ENCODE assay signal across 24 cellular contexts in genomic region chr7:32522746-32523145, GRCh38. TPM values are rescaled to one million over a fixed set of nuclear protein-coding genes. Genes with fewer than 3 reads are reported as not detected.
DNase-seq lines count a peak whose midpoint lies in the region; ATAC-seq, FAIRE-seq and TF ChIP-seq lines count a peak whose summit lies in the region.
"Had no signal": no experiment of that assay in that cellular context is flagged by ENCODE, and none has a peak within 500 bp of the region (broad histone marks: within the 10 kb centered on the region; RNA-seq: fewer than 3 reads in every experiment).

No MANE protein-coding gene starts in this region.

- peak overlapping the region; percentile 6 for H3K27ac Mint-ChIP-seq in activated naive CD4-positive, alpha-beta T cell treated with anti-CD3 and anti-CD28 coated beads, Interleukin-2, amount 10 ng/mL, durations not matched to agents 7 days and 5 days
- H3K27ac Mint-ChIP-seq: CD14-positive monocyte, HFFc6 had no signal

- TF ChIP-seq CTCF in K562 (IDR thresholded peaks at IDR 0.05 in 2 of 3, conservative IDR thresholded peaks at IDR 0.05 in 1 of 3; ENCODE audit: insufficient read depth in 2 of 3, low read depth in 1 of 3, low read length in 3 of 3) (no peak), esophagus muscularis mucosa (IDR thresholded peaks at IDR 0.05) (no peak)

- peaks cover 40% of the 10 kb centered on the region for H3K79me2 ChIP-seq in K562 (ENCODE audit: control insufficient read depth, insufficient read depth, low read length)

- no peak for DNase-seq in activated naive CD4-positive, alpha-beta T cell treated with anti-CD3 and anti-CD28 coated beads, Interleukin-2, amount 10 ng/mL, durations not matched to agents 7 days and 5 days
- no peak for DNase-seq in activated naive CD4-positive, alpha-beta T cell (lab: John Stamatoyannopoulos, UW)
- no peak for DNase-seq in K562 (ENCODE audit: extremely low read depth in 1 of 4, low spot score in 3 of 4)
- DNase-seq in esophagus muscularis mucosa (ENCODE audit: extremely low spot score), result peak; percentile 21
- no peak for DNase-seq in CD1c-positive myeloid dendritic cell (ENCODE audit: extremely low spot score)
- DNase-seq: 8988T; ACHN; AML-193; BE2C; Calu3; CD4-positive, alpha-beta memory T cell; COR-L47; DMS53; DMS79 treated with DMSO at 0.1 percent for 48 hours; GF-D8; GOT3; HFFc6 had no signal

- no peaks in the 10 kb centered on the region for H3K9me1 ChIP-seq in K562 (ENCODE audit: control insufficient read depth, insufficient read depth, low read length)

- no peak for TF ChIP-seq EP300 in K562 (IDR thresholded peaks at IDR 0.05; ENCODE audit: low read length)
- no peak for TF ChIP-seq EP300 in esophagus muscularis mucosa (IDR thresholded peaks at IDR 0.05)

- POLR2A ChIA-PET in K562 (lab: Yijun Ruan, JAX), result no interaction called here

- H3K27me3 Mint-ChIP-seq in activated naive CD4-positive, alpha-beta T cell treated with anti-CD3 and anti-CD28 coated beads, Interleukin-2, amount 10 ng/mL, durations not matched to agents 7 days and 5 days, result no peaks in the 10 kb centered on the region
- H3K27me3 Mint-ChIP-seq: CD4-positive, alpha-beta memory T cell had no signal

- in situ Hi-C loops in K562 (cut with MboI), result no loop called here

- H3K9me3 Mint-ChIP-seq in activated naive CD4-positive, alpha-beta T cell treated with anti-CD3 and anti-CD28 coated beads, Interleukin-2, amount 10 ng/mL, durations not matched to agents 7 days and 5 days, result peaks cover 32% of the 10 kb centered on the region

- peaks cover 42% of the 10 kb centered on the region for H3K36me3 Mint-ChIP-seq in activated naive CD4-positive, alpha-beta T cell treated with anti-CD3 and anti-CD28 coated beads, Interleukin-2, amount 10 ng/mL, durations not matched to agents 7 days and 5 days

- H3K27me3 ChIP-seq in K562 (ENCODE audit: control insufficient read depth in 2 of 2, insufficient read depth in 2 of 2, low read length in 2 of 2) (no peaks in the 10 kb centered on the region), esophagus muscularis mucosa (no peaks in the 10 kb centered on the region)
- H3K27me3 ChIP-seq: BE2C; BLaER1 treated with 17β-estradiol and CSF1 and Interleukin-3, amounts not matched to agents 10 nM and 100 nM had no signal

- BruUV-seq in K562 (replicated peaks; lab: Mats Ljungman, UMichigan), result no TSS peak

- H3K9me3 ChIP-seq in K562 (replicated peaks; ENCODE audit: control insufficient read depth, insufficient read depth, low read depth, low read length) (peaks cover 15% of the 10 kb centered on the region), esophagus muscularis mucosa (no peaks in the 10 kb centered on the region)

- H3K4me3 ChIP-seq in K562 (no peak overlapping the region), esophagus muscularis mucosa (no peak overlapping the region)
- H3K4me3 ChIP-seq: A549, HAP-1 had no signal

- H3K9ac ChIP-seq in K562 (ENCODE audit: insufficient read depth in 1 of 2, low read depth in 2 of 2, low read length in 2 of 2), result no peak overlapping the region
- H3K9ac ChIP-seq: BLaER1 treated with 17β-estradiol and CSF1 and Interleukin-3, amounts not matched to agents 10 nM and 100 nM had no signal

- H3K27ac ChIP-seq in K562 (ENCODE audit: extremely low read depth, low read depth, low read length) (no peak overlapping the region), esophagus muscularis mucosa (replicated peaks in 1 of 4) (no peak overlapping the region)
- H3K27ac ChIP-seq: A549; BLaER1 treated with 17β-estradiol and CSF1 and Interleukin-3, amounts not matched to agents 10 nM and 100 nM had no signal

- TF ChIP-seq RAD21 in K562 (CRISPR knock-in tag; conservative IDR thresholded peaks at IDR 0.05 in 1 of 2, IDR thresholded peaks at IDR 0.05 in 1 of 2), result no peak

- no peak for FAIRE-seq in K562 (lab: Jason Lieb, UNC)
- FAIRE-seq: A549, GM12891, H54 had no signal

- intact Hi-C loops in K562 (cut with micrococcal nuclease) (no loop called here), esophagus muscularis mucosa (cut with DNase I) (no loop called here)

- 81% methylated on average over 5 of the region's 5 CpGs for WGBS in K562 (ENCODE audit: insufficient coverage, low coverage, missing lambda C conversion rate)
- WGBS in esophagus muscularis mucosa, result 100% methylated on average over 5 of the region's 5 CpGs

- H3K4me3 Mint-ChIP-seq in activated naive CD4-positive, alpha-beta T cell treated with anti-CD3 and anti-CD28 coated beads, Interleukin-2, amount 10 ng/mL, durations not matched to agents 7 days and 5 days, result no peak overlapping the region
- H3K4me3 Mint-ChIP-seq: CD14-positive monocyte; CD4-positive, alpha-beta memory T cell; HFFc6 had no signal

- TF ChIP-seq POLR2A in K562 (conservative IDR thresholded peaks at IDR 0.05), result no peak
- TF ChIP-seq POLR2A in esophagus muscularis mucosa (IDR thresholded peaks at IDR 0.05; ENCODE audit: low read depth), result no peak

- CTCF ChIA-PET in activated naive CD4-positive, alpha-beta T cell treated with anti-CD3 and anti-CD28 coated beads, Interleukin-2, amount 10 ng/mL, durations not matched to agents 7 days and 5 days (lab: Charles Lee), result no interaction called here
- CTCF ChIA-PET in K562 (lab: Yijun Ruan, JAX; ENCODE audit: low intra/inter-chr PET ratio), result no interaction called here

- H3K4me1 Mint-ChIP-seq in activated naive CD4-positive, alpha-beta T cell treated with anti-CD3 and anti-CD28 coated beads, Interleukin-2, amount 10 ng/mL, durations not matched to agents 7 days and 5 days, result no peaks in the 10 kb centered on the region
- H3K4me1 Mint-ChIP-seq: CD14-positive monocyte had no signal

- no peak overlapping the region for H3K4me2 ChIP-seq in K562 (ENCODE audit: insufficient read depth, low read length)
- H3K4me2 ChIP-seq: A549; BLaER1 treated with 17β-estradiol and CSF1 and Interleukin-3, amounts not matched to agents 10 nM and 100 nM had no signal

- ATAC-seq in K562 (no peak), GM18873 (IDR thresholded peaks at IDR 0.05; ENCODE audit: low FRiP score, unreplicated experiment) (no peak)
- ATAC-seq: A549 had no signal

- H4K20me1 ChIP-seq in K562 (replicated peaks; ENCODE audit: control insufficient read depth, insufficient read depth, low read length), result no peaks in the 10 kb centered on the region

- H3K4me1 ChIP-seq in K562 (replicated peaks in 1 of 2; ENCODE audit: control insufficient read depth in 2 of 2, insufficient read depth in 2 of 2, low read length in 2 of 2) (no peaks in the 10 kb centered on the region), esophagus muscularis mucosa (peaks cover 0 to 13% (median 6%) of the 10 kb centered on the region in 4 donors)
- H3K4me1 ChIP-seq: A549; BE2C; BLaER1 treated with 17β-estradiol and CSF1 and Interleukin-3, amounts not matched to agents 10 nM and 100 nM had no signal

- H3K36me3 ChIP-seq in K562 (ENCODE audit: control insufficient read depth, insufficient read depth, low read length) (peaks cover 8% of the 10 kb centered on the region; the same call in 1 of the 3 replicates), esophagus muscularis mucosa (no peaks in the 10 kb centered on the region)
- H3K36me3 ChIP-seq: BE2C, HAP-1 had no signal

- no peak overlapping the region for H2AFZ ChIP-seq in K562 (ENCODE audit: low read depth, low read length)

TF ChIP-seq in K562, 482 proteins besides CTCF, POLR2A, EP300 and RAD21 (continues in another document):
- peak; percentile 75 for TF ChIP-seq ZFP36 (IDR thresholded peaks at IDR 0.05; ENCODE audit: low read depth, low read length, partially characterized antibody)

RNA-seq across cellular contexts. Expression of gene AVL9, which starts 27.5 kb away (rescaled TPM):
- total RNA-seq in K562 (2011; cell fraction: chromatin; rRNA removed; ENCODE audit: low replicate concordance), result 75.7 and 129 TPM in 2 replicates
- 28.3 and 31.5 TPM in 2 replicates for total RNA-seq in K562 (2011; cell fraction: nucleolus; rRNA removed)
- total RNA-seq in K562 (2011; cell fraction: nucleoplasm; rRNA removed), result 48.5 and 80.2 TPM in 2 replicates
- total RNA-seq in K562 (2014; rRNA removed) (31.0 and 33.4 TPM in 2 replicates), K562 (2014; rRNA removed; fragmentation: Illumina TruSeq; extraction: Trizol) (39.7 and 53.2 TPM in 2 replicates), K562 (2015; rRNA removed; fragmentation: Illumina TruSeq; extraction: Trizol) (27.0 and 30.1 TPM in 2 replicates), K562 (2021) (51.7 and 66.2 TPM in 2 replicates), esophagus muscularis mucosa (10 to 100 TPM; 18.8 to 27.7 (median 21.3) TPM)
- polyA plus RNA-seq in K562 (2011; rRNA removed) (37.0 and 39.6 TPM in 2 replicates), K562 (2014; fragmentation: Illumina TruSeq; extraction: Trizol) (28.4 and 31.2 TPM in 2 replicates), K562 (2014; fragmentation: Nextera tagmentation; extraction: Ambion mirVana) (1 to 10 TPM; 6.4 to 8.7 TPM), K562 (2014; rRNA removed) (19.2 and 19.3 TPM in 2 replicates)
- 17.0 and 22.4 TPM in 2 replicates for polyA plus RNA-seq in K562 (2011; cell fraction: cytosol; rRNA removed)
- polyA plus RNA-seq in K562 (2011; cell fraction: nucleus; rRNA removed), result 37.9 and 38.1 TPM in 2 replicates
- polyA plus RNA-seq in K562 (2012), result 26.3 and 34.7 TPM in 2 replicates
- polyA minus RNA-seq in K562 (2011; rRNA and poly(A)+ RNA removed), result 39.1 and 60.7 TPM in 2 replicates
- 17.6 and 29.5 TPM in 2 replicates for polyA minus RNA-seq in K562 (2011; cell fraction: cytosol; rRNA and poly(A)+ RNA removed)
- polyA minus RNA-seq in K562 (2011; cell fraction: nucleus; rRNA and poly(A)+ RNA removed), result 19.1 and 32.4 TPM in 2 replicates

RNA-seq across cellular contexts. Expression of gene LSM5, which starts 32.6 kb away (rescaled TPM):
- total RNA-seq in K562 (2011; cell fraction: chromatin; rRNA removed; ENCODE audit: low replicate concordance), result 16.0 and 52.2 TPM in 2 replicates
- 18.8 and 22.8 TPM in 2 replicates for total RNA-seq in K562 (2011; cell fraction: nucleolus; rRNA removed)
- total RNA-seq in K562 (2011; cell fraction: nucleoplasm; rRNA removed), result 52.5 and 85.3 TPM in 2 replicates
- total RNA-seq in K562 (2014; rRNA removed), result 36.3 and 45.8 TPM in 2 replicates
- 232 and 260 TPM in 2 replicates for total RNA-seq in K562 (2014; rRNA removed; fragmentation: Illumina TruSeq; extraction: Trizol)
- 92.9 and 111 TPM in 2 replicates for total RNA-seq in K562 (2015; rRNA removed; fragmentation: Illumina TruSeq; extraction: Trizol)
- 124 and 142 TPM in 2 replicates for total RNA-seq in K562 (2021)
- polyA plus RNA-seq in K562 (2011; rRNA removed), result 79.9 and 153 TPM in 2 replicates
- 7.1 and 54.4 TPM in 2 replicates for polyA plus RNA-seq in K562 (2011; cell fraction: cytosol; rRNA removed)
- polyA plus RNA-seq in K562 (2011; cell fraction: nucleus; rRNA removed), result 25.4 and 34.2 TPM in 2 replicates
- polyA plus RNA-seq in K562 (2012), result 136 and 164 TPM in 2 replicates
- 202 and 243 TPM in 2 replicates for polyA plus RNA-seq in K562 (2014; fragmentation: Illumina TruSeq; extraction: Trizol)
- 100 to 1,000 TPM; 513 to 620 TPM for polyA plus RNA-seq in K562 (2014; fragmentation: Nextera tagmentation; extraction: Ambion mirVana)
- polyA plus RNA-seq in K562 (2014; rRNA removed), result 165 and 186 TPM in 2 replicates
- polyA minus RNA-seq in K562 (2011; rRNA and poly(A)+ RNA removed), result 45.4 and 47.6 TPM in 2 replicates
- polyA minus RNA-seq in K562 (2011; cell fraction: cytosol; rRNA and poly(A)+ RNA removed), result 11.6 and 15.8 TPM in 2 replicates
- 24.8 and 33.9 TPM in 2 replicates for polyA minus RNA-seq in K562 (2011; cell fraction: nucleus; rRNA and poly(A)+ RNA removed)
- 10 to 100 TPM; 10.1 to 15.6 (median 12.6) TPM for total RNA-seq in esophagus muscularis mucosa
